Comparison of ENCODE assay signal across 13 cellular contexts in genomic region chr12:121175383-121176119, GRCh38. TPM values are rescaled to one million over a fixed set of nuclear protein-coding genes. Genes with fewer than 3 reads are reported as not detected.
DNase-seq lines count a peak whose midpoint lies in the region; ATAC-seq and TF ChIP-seq lines count a peak whose summit lies in the region.
"Had no signal": no experiment of that assay in that cellular context is flagged by ENCODE, and none has a peak within 500 bp of the region (broad histone marks: within the 10 kb centered on the region; RNA-seq: fewer than 3 reads in every experiment).

No MANE protein-coding gene starts in this region.

- TF ChIP-seq CTCF in activated B cell treated with CpG ODN at 0.5 μM for 24 hours (IDR thresholded peaks at IDR 0.05) (no peak), tibial artery (IDR thresholded peaks at IDR 0.05) (no peak)

- H3K9me3 ChIP-seq in tibial artery = no peaks in the 10 kb centered on the region

- POLR2A ChIA-PET in activated B cell treated with CpG ODN at 0.5 μM for 24 hours (lab: Charles Lee) = no interaction called here

- H3K27ac Mint-ChIP-seq in activated B cell treated with CpG ODN at 0.5 μM for 24 hours = peak overlapping the region; percentile 14

- H3K4me1 Mint-ChIP-seq in activated B cell treated with CpG ODN at 0.5 μM for 24 hours = peaks cover 11% of the 10 kb centered on the region

- H3K9me3 Mint-ChIP-seq in activated B cell treated with CpG ODN at 0.5 μM for 24 hours = no peaks in the 10 kb centered on the region

- no peaks in the 10 kb centered on the region for H3K4me1 ChIP-seq in tibial artery

- peaks cover 6% of the 10 kb centered on the region for H3K36me3 Mint-ChIP-seq in activated B cell treated with CpG ODN at 0.5 μM for 24 hours (ENCODE audit: low read depth)

- H3K27me3 Mint-ChIP-seq in activated B cell treated with CpG ODN at 0.5 μM for 24 hours = no peaks in the 10 kb centered on the region

- no peak overlapping the region for H3K4me3 ChIP-seq in tibial artery

- no peaks in the 10 kb centered on the region for H3K36me3 ChIP-seq in tibial artery

- intact Hi-C loops in activated B cell treated with CpG ODN at 0.5 μM for 24 hours (cut with micrococcal nuclease) (no loop called here), tibial artery (cut with DNase I; ENCODE audit: low total_unique reads) (no loop called here)

- H3K4me3 Mint-ChIP-seq in activated B cell treated with CpG ODN at 0.5 μM for 24 hours = no peak overlapping the region

- CTCF ChIA-PET in activated B cell treated with CpG ODN at 0.5 μM for 24 hours (lab: Charles Lee) = interaction anchor here (0.6 to 1.1 kb wide), 2 partner anchors 54 to 68 kb away, joined by 3 to 4 read pairs; no protein-coding TSS in a partner anchor

- peak; percentile 71 for ATAC-seq in activated B cell treated with CpG ODN at 0.5 μM for 24 hours (ENCODE audit: low read depth)
- ATAC-seq in left lobe of liver = peak; percentile 22

- no peaks in the 10 kb centered on the region for H3K27me3 ChIP-seq in tibial artery

- DNase-seq in SIG-M5 treated with dmso at 0.1 percent for 504 hours (lab: John Stamatoyannopoulos, UW; ENCODE audit: unreplicated experiment) (peak; percentile 91), SIG-M5 (lab: John Stamatoyannopoulos, UW) (no peak), activated B cell treated with CpG ODN at 0.5 μM for 24 hours (no peak), left lobe of liver (ENCODE audit: low spot score) (no peak), tibial artery (peak; percentile 54 to 68), DMS53 treated with DMSO at 0.1 percent for 48 hours (lab: John Stamatoyannopoulos, UW; ENCODE audit: unreplicated experiment) (no peak), kidney tubule cell (ENCODE audit: low spot score) (no peak), NCI-H2107 treated with DMSO at 0.1 percent for 48 hours (lab: John Stamatoyannopoulos, UW; ENCODE audit: unreplicated experiment) (no peak)
- DNase-seq: GOT3, NCI-H1048, retina, T-helper 2 cell had no signal

- H3K27ac ChIP-seq in tibial artery = no peak overlapping the region
- H3K27ac ChIP-seq: 22Rv1 had no signal

RNA-seq across cellular contexts. Expression of gene P2RX4, which starts 34.4 kb away (rescaled TPM):
- total RNA-seq in activated B cell treated with CpG ODN at 0.5 μM for 24 hours (17.0 and 19.5 TPM in 2 replicates), left lobe of liver (11.6 TPM)

RNA-seq across cellular contexts. Expression of gene P2RX7, which starts 42.9 kb away (rescaled TPM):
- total RNA-seq in activated B cell treated with CpG ODN at 0.5 μM for 24 hours = 2.7 and 5.3 TPM in 2 replicates
- total RNA-seq in left lobe of liver = 3.5 TPM

Comparison
In these comparisons a context has a peak if more than half of its experiments do, and no peak if none do; other contexts are left out.
1. DNase-seq: peak in SIG-M5 treated with dmso at 0.1 percent for 504 hours (single experiment) and tibial artery (2 of 2); none in SIG-M5 (single experiment), activated B cell treated with CpG ODN at 0.5 μM for 24 hours (single experiment), left lobe of liver (single experiment), DMS53 treated with DMSO at 0.1 percent for 48 hours (single experiment), kidney tubule cell (single experiment) and NCI-H2107 treated with DMSO at 0.1 percent for 48 hours (single experiment).